ENCODE assay signal across 8 cellular contexts in the genomic region with DNA sequence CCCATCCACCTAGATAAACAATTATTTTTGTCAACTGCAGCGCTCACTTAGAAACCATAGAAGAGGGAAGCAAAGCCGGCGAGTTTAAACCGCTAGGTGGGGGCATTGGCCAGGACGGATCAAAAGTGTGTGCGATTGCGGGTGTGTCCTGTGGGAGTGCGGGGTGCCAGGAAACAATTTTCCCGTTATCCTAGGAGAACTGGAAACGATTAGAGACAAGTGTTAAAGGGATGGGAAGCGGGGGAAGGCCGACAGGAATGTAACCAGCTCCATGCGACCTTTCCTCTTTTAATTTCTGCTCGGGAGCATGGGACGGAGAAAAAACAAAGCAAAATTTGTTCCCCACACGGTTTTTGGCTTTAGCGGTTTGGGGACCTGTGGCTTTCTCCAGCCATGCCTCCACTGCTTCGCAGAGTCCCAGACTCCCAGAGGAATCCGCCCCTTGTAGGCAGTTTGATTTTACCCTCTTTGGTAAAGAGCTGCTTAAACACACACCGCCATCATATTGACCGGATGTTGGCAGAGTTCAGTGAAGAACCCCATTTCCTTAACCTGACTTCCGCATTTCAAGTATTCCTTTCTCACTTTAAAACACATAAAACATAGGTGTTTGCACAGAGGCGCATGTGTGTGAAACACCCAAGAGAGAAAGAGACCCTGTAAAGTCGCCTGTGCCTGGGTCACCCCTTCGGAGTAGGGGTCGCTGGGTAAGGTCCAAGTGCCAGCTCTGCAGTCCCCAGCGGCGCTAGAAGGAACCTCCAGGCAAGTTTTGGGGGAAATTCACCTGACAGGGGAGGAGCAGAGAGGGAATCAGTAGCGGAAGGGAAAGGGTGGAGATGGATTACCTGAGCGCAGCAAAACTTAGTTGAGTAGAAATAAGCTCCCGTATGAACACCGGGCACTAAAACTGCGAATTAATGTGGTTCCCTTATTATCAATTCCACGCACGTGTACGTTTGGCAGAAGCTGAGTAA. TPM values are rescaled to one million over a fixed set of nuclear protein-coding genes. Genes with fewer than 3 reads are reported as not detected.
DNase-seq lines count a peak whose midpoint lies in the region; ATAC-seq and TF ChIP-seq lines count a peak whose summit lies in the region.

No MANE protein-coding gene starts in this region.

- H3K9ac ChIP-seq in SU-DHL-6 (ENCODE audit: low read length) (no peak overlapping the region), endocrine pancreas (ENCODE audit: control insufficient read depth, insufficient read depth, low read length) (peak overlapping the region; percentile 25)

- H3K79me2 ChIP-seq in SU-DHL-6 (ENCODE audit: insufficient read depth, low read length): no peaks in the 10 kb centered on the region

- H3K4me3 ChIP-seq in SU-DHL-6 (ENCODE audit: insufficient read depth, low read length, poor library complexity, severe bottlenecking) (peak overlapping the region; percentile 13), endocrine pancreas (ENCODE audit: control insufficient read depth, insufficient read depth, low read length) (peak overlapping the region; percentile 81), transverse colon (peak overlapping the region; percentile 14 to 49 (median 30))

- no peaks in the 10 kb centered on the region for H3K36me3 Mint-ChIP-seq in memory B cell

- no peaks in the 10 kb centered on the region for H4K20me1 ChIP-seq in SU-DHL-6 (ENCODE audit: low read depth, low read length)

- ATAC-seq in GM19328 (IDR thresholded peaks at IDR 0.05; ENCODE audit: unreplicated experiment) (peak; percentile 71), HG03196 (IDR thresholded peaks at IDR 0.05; ENCODE audit: unreplicated experiment) (peak; percentile 91), memory B cell (ENCODE audit: low read depth) (peak; percentile 79)

- peak overlapping the region; percentile 16 for H3K27ac Mint-ChIP-seq in memory B cell

- peak overlapping the region; percentile 65 for H2AFZ ChIP-seq in SU-DHL-6 (ENCODE audit: low read depth, low read length, severe bottlenecking)

- H3K9me3 Mint-ChIP-seq in memory B cell: peaks cover 1% of the 10 kb centered on the region

- H3K4me2 ChIP-seq in SU-DHL-6 (ENCODE audit: low read depth, low read length, poor library complexity, severe bottlenecking): peak overlapping the region; percentile 35

- H3K36me3 ChIP-seq in SU-DHL-6 (ENCODE audit: low read length) (no peaks in the 10 kb centered on the region), endocrine pancreas (ENCODE audit: control insufficient read depth, insufficient read depth, low read length) (no peaks in the 10 kb centered on the region), transverse colon (no peaks in the 10 kb centered on the region)

- peak; percentile 22 for TF ChIP-seq CTCF in SU-DHL-6 (IDR thresholded peaks at IDR 0.05; ENCODE audit: insufficient read depth, low read length, poor library complexity, severe bottlenecking)
- peak; percentile 27 to 46 (median 40) for TF ChIP-seq CTCF in transverse colon (IDR thresholded peaks at IDR 0.05)

- 4 to 8% methylated on average over 14 to 36 of the region's 36 CpGs for WGBS in transverse colon (ENCODE audit: low coverage in 1 of 2), 2 donors

- H3K27me3 ChIP-seq in SU-DHL-6 (ENCODE audit: low read length) (no peaks in the 10 kb centered on the region), endocrine pancreas (ENCODE audit: control insufficient read depth, insufficient read depth, low read length) (peaks cover 7% of the 10 kb centered on the region), transverse colon (peaks cover 61% of the 10 kb centered on the region)

- no peak for TF ChIP-seq EP300 in transverse colon (IDR thresholded peaks at IDR 0.05; ENCODE audit: low read depth)

- DNase-seq in DMS114 treated with DMSO at 0.1 percent for 48 hours (lab: John Stamatoyannopoulos, UW; ENCODE audit: unreplicated experiment) (peak; percentile 14), memory B cell (ENCODE audit: low spot score in 2 of 2) (no peak), transverse colon (peak; percentile 30), NCI-H128 (lab: John Stamatoyannopoulos, UW; ENCODE audit: unreplicated experiment) (no peak)

- in situ Hi-C loops in transverse colon (cut with MboI; ENCODE audit: low pct_ligation_motif_present in 1 of 4, low pct_unique_long_range_greater_than_20kb in 1 of 4, low sequenced_read_pairs in 3 of 4): loop anchor here in 3 of 4 donors (25.0 kb wide), 1 partner anchor 1529 kb away; no protein-coding TSS in a partner anchor

- H3F3A ChIP-seq in SU-DHL-6 (ENCODE audit: insufficient read depth): no peaks in the 10 kb centered on the region

- peaks cover 20% of the 10 kb centered on the region for H3K4me1 Mint-ChIP-seq in memory B cell

- intact Hi-C loops in transverse colon (cut with DNase I; ENCODE audit: low total_unique reads): no loop called here

- H3K9me3 ChIP-seq in SU-DHL-6 (ENCODE audit: insufficient read depth, low read length) (no peaks in the 10 kb centered on the region), endocrine pancreas (ENCODE audit: control insufficient read depth, low read length) (no peaks in the 10 kb centered on the region), transverse colon (no peaks in the 10 kb centered on the region)

- H3K27ac ChIP-seq in SU-DHL-6 (ENCODE audit: low read depth, low read length) (no peak overlapping the region), transverse colon (no peak overlapping the region)

- peak overlapping the region; percentile 96 for H3K4me3 Mint-ChIP-seq in memory B cell

- no peaks in the 10 kb centered on the region for H3K9me2 ChIP-seq in SU-DHL-6 (replicated peaks; ENCODE audit: insufficient read depth, low read length)

- H3K27me3 Mint-ChIP-seq in memory B cell: peaks cover 23% of the 10 kb centered on the region

- TF ChIP-seq POLR2A in transverse colon (IDR thresholded peaks at IDR 0.05): no peak

- H3K4me1 ChIP-seq in endocrine pancreas (ENCODE audit: control insufficient read depth, insufficient read depth, low read length) (no peaks in the 10 kb centered on the region), transverse colon (peaks cover 10 to 24% (median 18%) of the 10 kb centered on the region in 4 donors)

RNA-seq across cellular contexts. Expression of a gene that starts 3.1 kb away (rescaled TPM):
- total RNA-seq in transverse colon: not detected

Comparison
In these comparisons a context has a peak if more than half of its experiments do, and no peak if none do; other contexts are left out.
1. DNase-seq: peak in DMS114 treated with DMSO at 0.1 percent for 48 hours (single experiment) and transverse colon (single experiment); none in memory B cell (0 of 2) and NCI-H128 (single experiment).
2. H3K4me3 ChIP-seq: peak in every context shown above with its lines; median percentile 81 in endocrine pancreas; 30 in transverse colon; 13 in SU-DHL-6.
3. Peak in every context shown above with its lines, with median percentiles within 50 percentile points of each other: ATAC-seq.